8 cellular contexts compared by ENCODE assay signal in the genomic region with DNA sequence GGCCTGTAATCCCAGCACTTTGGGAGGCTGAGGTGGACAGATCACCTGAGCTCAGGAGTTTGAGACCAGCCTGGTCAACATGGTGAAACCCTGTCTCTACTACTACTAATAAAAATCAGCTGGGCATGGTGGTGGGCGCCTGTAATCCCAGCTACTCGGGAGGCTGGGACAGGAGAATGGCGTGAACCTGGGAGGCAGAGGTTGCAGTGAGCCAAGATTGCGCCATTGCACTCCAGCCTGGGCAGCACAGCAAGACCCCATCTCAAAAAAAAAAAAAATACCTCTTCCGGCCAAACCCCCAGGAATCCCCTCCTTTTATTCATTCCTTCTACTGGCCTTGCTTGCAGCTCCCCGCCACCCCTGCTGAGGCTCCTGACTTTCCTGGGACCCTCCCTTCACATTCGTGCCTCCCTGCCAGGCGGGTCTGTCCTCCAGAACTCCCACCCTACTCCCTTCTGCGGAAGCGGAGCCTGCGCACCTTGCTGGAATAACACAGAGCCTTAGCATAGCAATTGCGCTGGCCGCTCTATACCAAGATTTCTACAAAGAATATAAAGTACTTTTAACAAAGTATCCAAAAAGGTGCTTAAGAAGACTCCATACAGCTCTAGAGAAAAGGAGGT. TPM values are rescaled to one million over a fixed set of nuclear protein-coding genes. Genes with fewer than 3 reads are reported as not detected.
DNase-seq lines count a peak whose midpoint lies in the region; ATAC-seq and TF ChIP-seq lines count a peak whose summit lies in the region.
"Not testable (repeated sequence)": the region's sequence is repeated elsewhere in the genome, so short reads cannot be mapped to it uniquely, and the experiment has no call there.

No MANE protein-coding gene starts in this region.

- H3K9ac ChIP-seq in BLaER1; skeletal muscle tissue (ENCODE audit: low read depth in 1 of 3, low read length in 3 of 3): not testable (repeated sequence)

- not testable (repeated sequence) for H3K9me3 Mint-ChIP-seq in central memory CD8-positive, alpha-beta T cell; osteocyte (ENCODE audit: unreplicated experiment)

- WGBS in esophagus squamous epithelium, 2 donors = 90 to 93% methylated on average over 12 of the region's 13 CpGs
- 85 to 96% methylated on average over 13 of the region's 13 CpGs for WGBS in upper lobe of left lung, 2 donors

- peak overlapping the region; percentile 73 for H3K4me2 ChIP-seq in BLaER1

- not testable (repeated sequence) for H3K4me3 Mint-ChIP-seq in central memory CD8-positive, alpha-beta T cell
- H3K4me3 Mint-ChIP-seq in osteocyte (ENCODE audit: unreplicated experiment) = peak overlapping the region; percentile 4

- H3K4me1 ChIP-seq in BLaER1 (peaks cover 52% of the 10 kb centered on the region), esophagus squamous epithelium (peaks cover 8 to 49% (median 11%) of the 10 kb centered on the region in 3 donors), left ventricle myocardium inferior (peaks cover 96% of the 10 kb centered on the region), lower lobe of right lung (peaks cover 61% of the 10 kb centered on the region), skeletal muscle tissue (ENCODE audit: control insufficient read depth in 3 of 3, insufficient read depth in 3 of 3, low read length in 3 of 3) (peaks cover 14 to 33% (median 17%) of the 10 kb centered on the region in 3 donors), upper lobe of left lung (peaks cover 34 to 55% (median 46%) of the 10 kb centered on the region in 4 donors)

- not testable (repeated sequence) for H3K27me3 ChIP-seq in BLaER1; esophagus squamous epithelium; left ventricle myocardium inferior (ENCODE audit: low read depth); lower lobe of right lung (ENCODE audit: low read depth); skeletal muscle tissue (ENCODE audit: control insufficient read depth in 3 of 3, insufficient read depth in 3 of 3, low read length in 3 of 3); upper lobe of left lung

- peaks cover 27% of the 10 kb centered on the region for H3K36me3 Mint-ChIP-seq in central memory CD8-positive, alpha-beta T cell (ENCODE audit: insufficient read depth)
- not testable (repeated sequence) for H3K36me3 Mint-ChIP-seq in osteocyte (ENCODE audit: unreplicated experiment)

- H3K9me3 ChIP-seq in BLaER1; esophagus squamous epithelium; left ventricle myocardium inferior (replicated peaks); lower lobe of right lung; skeletal muscle tissue (ENCODE audit: control insufficient read depth in 3 of 3, low read length in 3 of 3); upper lobe of left lung: not testable (repeated sequence)

- TF ChIP-seq EP300 in upper lobe of left lung (IDR thresholded peaks at IDR 0.05) = not testable (repeated sequence)

- not testable (repeated sequence) for TF ChIP-seq CTCF in esophagus squamous epithelium (IDR thresholded peaks at IDR 0.05); left ventricle myocardium inferior (IDR thresholded peaks at IDR 0.05; ENCODE audit: borderline replicate concordance); lower lobe of right lung (IDR thresholded peaks at IDR 0.05); osteocyte (IDR thresholded peaks at IDR 0.05); upper lobe of left lung (IDR thresholded peaks at IDR 0.05)

- H3K4me1 Mint-ChIP-seq in central memory CD8-positive, alpha-beta T cell = peaks cover 23% of the 10 kb centered on the region
- H3K4me1 Mint-ChIP-seq in osteocyte (ENCODE audit: unreplicated experiment) = peaks cover 62% of the 10 kb centered on the region

- H3K4me3 ChIP-seq in BLaER1; esophagus squamous epithelium; lower lobe of right lung; skeletal muscle tissue (ENCODE audit: low read length in 3 of 3): not testable (repeated sequence)
- H3K4me3 ChIP-seq in left ventricle myocardium inferior (peak overlapping the region; percentile 56), upper lobe of left lung (peak overlapping the region in 1 of 4 donors; percentile 26)

- not testable (repeated sequence) for H4K20me1 ChIP-seq in BLaER1

- peak overlapping the region; percentile 20 for H3K27ac Mint-ChIP-seq in central memory CD8-positive, alpha-beta T cell (ENCODE audit: low read depth)
- peak overlapping the region; percentile 60 for H3K27ac Mint-ChIP-seq in osteocyte (ENCODE audit: unreplicated experiment)

- H3K36me3 ChIP-seq in BLaER1 (peaks cover 44% of the 10 kb centered on the region), esophagus squamous epithelium (peaks cover 15 to 100% (median 24%) of the 10 kb centered on the region in 3 donors), left ventricle myocardium inferior (peaks cover 27% of the 10 kb centered on the region), lower lobe of right lung (peaks cover 39% of the 10 kb centered on the region), upper lobe of left lung (peaks cover 0 to 46% (median 29%) of the 10 kb centered on the region in 4 donors)
- not testable (repeated sequence) for H3K36me3 ChIP-seq in skeletal muscle tissue (ENCODE audit: control insufficient read depth in 3 of 3, insufficient read depth in 3 of 3, low read length in 3 of 3)

- not testable (repeated sequence) for DNase-seq in central memory CD8-positive, alpha-beta T cell (ENCODE audit: low spot score in 2 of 2); esophagus squamous epithelium (lab: John Stamatoyannopoulos, UW); osteocyte (ENCODE audit: extremely low spot score, unreplicated experiment); upper lobe of left lung
- DNase-seq in left ventricle myocardium inferior = peak; percentile 11
- peak; percentile 27 for DNase-seq in lower lobe of right lung

- intact Hi-C loops in esophagus squamous epithelium (cut with DNase I); left ventricle myocardium inferior (cut with micrococcal nuclease); lower lobe of right lung (cut with DNase I): not testable (repeated sequence)

- TF ChIP-seq POLR2A in esophagus squamous epithelium (IDR thresholded peaks at IDR 0.05); upper lobe of left lung (IDR thresholded peaks at IDR 0.05): not testable (repeated sequence)

- not testable (repeated sequence) for H3K27ac ChIP-seq in BLaER1
- peak overlapping the region in 3 of 4 donors; percentile 65 to 82 (median 78) for H3K27ac ChIP-seq in esophagus squamous epithelium
- H3K27ac ChIP-seq in left ventricle myocardium inferior (replicated peaks) = peak overlapping the region; percentile 95
- H3K27ac ChIP-seq in lower lobe of right lung = peak overlapping the region; percentile 84
- H3K27ac ChIP-seq in skeletal muscle tissue (ENCODE audit: low read depth, low read length) = peak overlapping the region; percentile 58
- H3K27ac ChIP-seq in upper lobe of left lung = peak overlapping the region; percentile 66 to 86 (median 77)

- ATAC-seq in central memory CD8-positive, alpha-beta T cell (replicated peaks; ENCODE audit: extremely low read depth, poor library complexity, severe bottlenecking); lower lobe of right lung; upper lobe of left lung (ENCODE audit: low FRiP score in 2 of 2): not testable (repeated sequence)

- H3K27me3 Mint-ChIP-seq in central memory CD8-positive, alpha-beta T cell; osteocyte (ENCODE audit: unreplicated experiment): not testable (repeated sequence)

RNA-seq across cellular contexts. Expression of a gene that starts 47.6 kb away (rescaled TPM):
- total RNA-seq in esophagus squamous epithelium (10 to 100 TPM in 3 of 4 donors, 1 to 10 TPM in 1; 7.7 to 18.5 (median 11.8) TPM), left ventricle myocardium inferior (17.6 TPM), lower lobe of right lung (9.1 TPM), osteocyte (12.6 and 12.8 TPM in 2 replicates), skeletal muscle tissue (15.1 TPM), upper lobe of left lung (10 to 100 TPM in 2 of 6 donors, 1 to 10 TPM in 4; 6.3 to 13.5 (median 8.9) TPM)
